Comparison of ENCODE assay signal across 1 cellular context in the genomic region with DNA sequence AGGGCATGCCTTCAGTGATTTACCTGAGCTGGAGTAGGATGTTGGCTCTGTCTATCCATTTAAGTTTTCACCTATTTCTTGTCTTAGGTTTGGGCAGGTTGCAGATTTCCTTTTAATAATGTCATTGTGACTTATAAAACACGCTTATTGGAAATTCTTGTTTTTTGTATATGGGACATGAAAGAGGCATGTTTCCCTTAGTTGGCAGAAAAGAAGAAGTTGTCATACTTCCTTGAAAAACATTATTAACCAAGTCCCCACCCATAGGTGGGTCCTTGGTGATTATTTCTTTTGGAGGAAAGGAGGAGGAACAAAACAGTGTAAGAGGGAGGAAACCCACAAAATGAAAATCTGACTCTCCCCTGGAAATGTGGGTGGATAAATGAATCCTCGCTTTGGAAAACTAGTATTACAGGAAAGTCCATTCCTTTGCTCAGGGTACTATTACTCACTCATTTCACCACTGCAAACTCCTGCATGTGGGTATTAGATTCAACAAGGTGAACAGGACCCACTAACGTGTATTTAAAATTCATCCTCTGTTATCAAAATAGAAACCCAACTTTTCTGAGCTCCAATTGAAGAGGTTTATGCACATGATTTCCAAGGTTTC.
TF ChIP-seq lines count a peak whose summit lies in the region.

No MANE protein-coding gene starts in this region.

TF ChIP-seq in HepG2, 621 proteins besides CTCF, POLR2A, EP300 and RAD21 (continued from another document):
- no peak for TF ChIP-seq PAWR (CRISPR knock-in tag; IDR thresholded peaks at IDR 0.05; ENCODE audit: borderline replicate concordance)
